ENCODE assay signal across 1 cellular context in genomic region chr10:71795248-71795647, GRCh38.
A peak's percentile ranks its signal among the peaks of the same experiment; 100 is the strongest.
TF ChIP-seq lines count a peak whose summit lies in the region.

No MANE protein-coding gene starts in this region.

TF ChIP-seq in K562, 482 proteins besides CTCF, POLR2A, EP300 and RAD21 (continued from another document and continues in another):
- TF ChIP-seq NBN (IDR thresholded peaks at IDR 0.05; ENCODE audit: low read depth) (no peak), ZFP36 (IDR thresholded peaks at IDR 0.05; ENCODE audit: low read depth, low read length, partially characterized antibody) (no peak), ATF4 (CRISPR knock-in tag; IDR thresholded peaks at IDR 0.05) (no peak), RFX5 (IDR thresholded peaks at IDR 0.05; ENCODE audit: low read depth, low read length) (no peak), DPF2 (IDR thresholded peaks at IDR 0.05) (0 out of 2 replicates have a peak, but pooled peaks have one; percentile 27), TOE1 (IDR thresholded peaks at IDR 0.05; ENCODE audit: borderline replicate concordance) (no peak), TOE1 (CRISPR knock-in tag; IDR thresholded peaks at IDR 0.05; ENCODE audit: borderline replicate concordance, low read depth) (no peak), SIRT6 (IDR thresholded peaks at IDR 0.05; ENCODE audit: low read depth, low read length) (no peak), HDAC8 (tag; IDR thresholded peaks at IDR 0.05) (no peak), HNRNPL (IDR thresholded peaks at IDR 0.05; ENCODE audit: low read depth, low read length) (no peak), ZBTB17 (CRISPR knock-in tag; IDR thresholded peaks at IDR 0.05) (0 out of 2 replicates have a peak, but pooled peaks have one; percentile 26), ZNF318 (IDR thresholded peaks at IDR 0.05; ENCODE audit: borderline replicate concordance in 1 of 2, low read depth in 1 of 2) (no peak), KLF6 (CRISPR knock-in tag; IDR thresholded peaks at IDR 0.05; ENCODE audit: borderline replicate concordance) (no peak), ZNF217 (CRISPR knock-in tag; IDR thresholded peaks at IDR 0.05) (no peak), MYC (IDR thresholded peaks at IDR 0.05; ENCODE audit: low read depth, low read length) (no peak), MYC (CRISPR knock-in tag; IDR thresholded peaks at IDR 0.05; ENCODE audit: borderline replicate concordance, low read depth) (no peak), SLC30A9 (CRISPR knock-in tag; IDR thresholded peaks at IDR 0.05) (no peak), ZNF445 (CRISPR knock-in tag; IDR thresholded peaks at IDR 0.05; ENCODE audit: low read depth) (no peak), PTTG1 (tag; IDR thresholded peaks at IDR 0.05; ENCODE audit: low read depth) (0 out of 2 replicates have a peak, but pooled peaks have one; percentile 54), ZNF583 (CRISPR knock-in tag; IDR thresholded peaks at IDR 0.05) (peak; percentile 49; the same call in 1 of the 2 replicates), NCOR1 (IDR thresholded peaks at IDR 0.05) (no peak), CBX3 (IDR thresholded peaks at IDR 0.05; ENCODE audit: borderline replicate concordance in 1 of 2, low read length in 2 of 2) (peak in 1 of 2 experiments; percentile 72; a peak in 1 of 3 replicates), FOXJ2 (tag; IDR thresholded peaks at IDR 0.05) (0 out of 2 replicates have a peak, but pooled peaks have one; percentile 47), HNRNPUL1 (IDR thresholded peaks at IDR 0.05; ENCODE audit: low read length) (no peak), CBX1 (IDR thresholded peaks at IDR 0.05; ENCODE audit: low read depth) (no peak), HDAC1 (IDR thresholded peaks at IDR 0.05) (peak in 1 of 2 experiments; percentile 65; a peak in 2 of 4 replicates), SMAD4 (CRISPR knock-in tag; conservative IDR thresholded peaks at IDR 0.05) (peak; percentile 79), ZNF57 (CRISPR knock-in tag; IDR thresholded peaks at IDR 0.05) (no peak), CHCHD3 (CRISPR knock-in tag; IDR thresholded peaks at IDR 0.05) (no peak), PCBP2 (IDR thresholded peaks at IDR 0.05; ENCODE audit: low read depth, low read length, poor library complexity, severe bottlenecking) (no peak), KAT2B (IDR thresholded peaks at IDR 0.05; ENCODE audit: low read depth, low read length) (no peak), SREBF2 (CRISPR knock-in tag; IDR thresholded peaks at IDR 0.05) (no peak), ZNF609 (CRISPR knock-in tag; IDR thresholded peaks at IDR 0.05; ENCODE audit: borderline replicate concordance) (peak; percentile 73; the same call in 1 of the 2 replicates), CBFA2T2 (conservative IDR thresholded peaks at IDR 0.05) (no peak), ZNF197 (CRISPR knock-in tag; IDR thresholded peaks at IDR 0.05; ENCODE audit: low read depth) (peak; percentile 80; the same call in 1 of the 2 replicates), ZNF232 (CRISPR knock-in tag; IDR thresholded peaks at IDR 0.05) (no peak), CREB1 (IDR thresholded peaks at IDR 0.05) (no peak), CREB1 (CRISPR knock-in tag; IDR thresholded peaks at IDR 0.05) (no peak), TEAD2 (tag; IDR thresholded peaks at IDR 0.05) (0 out of 2 replicates have a peak, but pooled peaks have one; percentile 2), HSF4 (CRISPR knock-in tag; IDR thresholded peaks at IDR 0.05; ENCODE audit: borderline replicate concordance) (no peak)
- TF ChIP-seq, protein P1, sequence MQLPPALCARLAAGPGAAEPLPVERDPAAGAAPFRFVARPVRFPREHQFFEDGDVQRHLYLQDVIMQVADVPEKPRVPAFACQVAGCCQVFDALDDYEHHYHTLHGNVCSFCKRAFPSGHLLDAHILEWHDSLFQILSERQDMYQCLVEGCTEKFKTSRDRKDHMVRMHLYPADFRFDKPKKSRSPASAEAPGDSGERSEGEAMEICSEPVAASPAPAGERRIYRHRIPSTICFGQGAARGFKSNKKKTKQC (CRISPR knock-in tag; IDR thresholded peaks at IDR 0.05): peak; percentile 92
- TF ChIP-seq, protein P2, sequence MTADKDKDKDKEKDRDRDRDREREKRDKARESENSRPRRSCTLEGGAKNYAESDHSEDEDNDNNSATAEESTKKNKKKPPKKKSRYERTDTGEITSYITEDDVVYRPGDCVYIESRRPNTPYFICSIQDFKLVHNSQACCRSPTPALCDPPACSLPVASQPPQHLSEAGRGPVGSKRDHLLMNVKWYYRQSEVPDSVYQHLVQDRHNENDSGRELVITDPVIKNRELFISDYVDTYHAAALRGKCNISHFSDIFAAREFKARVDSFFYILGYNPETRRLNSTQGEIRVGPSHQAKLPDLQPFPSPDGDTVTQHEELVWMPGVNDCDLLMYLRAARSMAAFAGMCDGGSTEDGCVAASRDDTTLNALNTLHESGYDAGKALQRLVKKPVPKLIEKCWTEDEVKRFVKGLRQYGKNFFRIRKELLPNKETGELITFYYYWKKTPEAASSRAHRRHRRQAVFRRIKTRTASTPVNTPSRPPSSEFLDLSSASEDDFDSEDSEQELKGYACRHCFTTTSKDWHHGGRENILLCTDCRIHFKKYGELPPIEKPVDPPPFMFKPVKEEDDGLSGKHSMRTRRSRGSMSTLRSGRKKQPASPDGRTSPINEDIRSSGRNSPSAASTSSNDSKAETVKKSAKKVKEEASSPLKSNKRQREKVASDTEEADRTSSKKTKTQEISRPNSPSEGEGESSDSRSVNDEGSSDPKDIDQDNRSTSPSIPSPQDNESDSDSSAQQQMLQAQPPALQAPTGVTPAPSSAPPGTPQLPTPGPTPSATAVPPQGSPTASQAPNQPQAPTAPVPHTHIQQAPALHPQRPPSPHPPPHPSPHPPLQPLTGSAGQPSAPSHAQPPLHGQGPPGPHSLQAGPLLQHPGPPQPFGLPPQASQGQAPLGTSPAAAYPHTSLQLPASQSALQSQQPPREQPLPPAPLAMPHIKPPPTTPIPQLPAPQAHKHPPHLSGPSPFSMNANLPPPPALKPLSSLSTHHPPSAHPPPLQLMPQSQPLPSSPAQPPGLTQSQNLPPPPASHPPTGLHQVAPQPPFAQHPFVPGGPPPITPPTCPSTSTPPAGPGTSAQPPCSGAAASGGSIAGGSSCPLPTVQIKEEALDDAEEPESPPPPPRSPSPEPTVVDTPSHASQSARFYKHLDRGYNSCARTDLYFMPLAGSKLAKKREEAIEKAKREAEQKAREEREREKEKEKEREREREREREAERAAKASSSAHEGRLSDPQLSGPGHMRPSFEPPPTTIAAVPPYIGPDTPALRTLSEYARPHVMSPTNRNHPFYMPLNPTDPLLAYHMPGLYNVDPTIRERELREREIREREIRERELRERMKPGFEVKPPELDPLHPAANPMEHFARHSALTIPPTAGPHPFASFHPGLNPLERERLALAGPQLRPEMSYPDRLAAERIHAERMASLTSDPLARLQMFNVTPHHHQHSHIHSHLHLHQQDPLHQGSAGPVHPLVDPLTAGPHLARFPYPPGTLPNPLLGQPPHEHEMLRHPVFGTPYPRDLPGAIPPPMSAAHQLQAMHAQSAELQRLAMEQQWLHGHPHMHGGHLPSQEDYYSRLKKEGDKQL (CRISPR knock-in tag; IDR thresholded peaks at IDR 0.05; ENCODE audit: borderline replicate concordance): no peak
- TF ChIP-seq, protein P3, sequence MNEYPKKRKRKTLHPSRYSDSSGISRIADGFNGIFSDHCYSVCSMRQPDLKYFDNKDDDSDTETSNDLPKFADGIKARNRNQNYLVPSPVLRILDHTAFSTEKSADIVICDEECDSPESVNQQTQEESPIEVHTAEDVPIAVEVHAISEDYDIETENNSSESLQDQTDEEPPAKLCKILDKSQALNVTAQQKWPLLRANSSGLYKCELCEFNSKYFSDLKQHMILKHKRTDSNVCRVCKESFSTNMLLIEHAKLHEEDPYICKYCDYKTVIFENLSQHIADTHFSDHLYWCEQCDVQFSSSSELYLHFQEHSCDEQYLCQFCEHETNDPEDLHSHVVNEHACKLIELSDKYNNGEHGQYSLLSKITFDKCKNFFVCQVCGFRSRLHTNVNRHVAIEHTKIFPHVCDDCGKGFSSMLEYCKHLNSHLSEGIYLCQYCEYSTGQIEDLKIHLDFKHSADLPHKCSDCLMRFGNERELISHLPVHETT (CRISPR knock-in tag; conservative IDR thresholded peaks at IDR 0.05 in 1 of 2, IDR thresholded peaks at IDR 0.05 in 1 of 2): peak in 1 of 2 experiments; percentile 53; a peak in 1 of 4 replicates
